26 cellular contexts compared by ENCODE assay signal in genomic region chr20:25290646-25291431, GRCh38. TPM values are rescaled to one million over a fixed set of nuclear protein-coding genes. Genes with fewer than 3 reads are reported as not detected.
DNase-seq lines count a peak whose midpoint lies in the region; ATAC-seq and TF ChIP-seq lines count a peak whose summit lies in the region.
"Had no signal": no experiment of that assay in that cellular context is flagged by ENCODE, and none has a peak within 500 bp of the region (broad histone marks: within the 10 kb centered on the region; RNA-seq: fewer than 3 reads in every experiment).

No MANE protein-coding gene starts in this region.

- peaks cover 100% of the 10 kb centered on the region for H3K36me3 Mint-ChIP-seq in dendritic cell treated with granulocyte-macrophage colony-stimulating factor and Interleukin-4, amounts not matched to agents 40 ng/mL and 50 ng/mL, for 4 days (ENCODE audit: low read depth)
- H3K36me3 Mint-ChIP-seq in mesothelial cell of epicardium, result peaks cover 17% of the 10 kb centered on the region

- in situ Hi-C loops in GM23248 (cut with MboI), result loop anchor here (10.0 kb wide), 1 partner anchor 296 kb away; the partner anchor contains the start of gene APMAP

- H3K27ac Mint-ChIP-seq in dendritic cell treated with granulocyte-macrophage colony-stimulating factor and Interleukin-4, amounts not matched to agents 40 ng/mL and 50 ng/mL, for 4 days, result peak overlapping the region; percentile 57
- no peak overlapping the region for H3K27ac Mint-ChIP-seq in mesothelial cell of epicardium
- H3K27ac Mint-ChIP-seq: activated T-helper 1 cell treated with anti-CD3 and anti-CD28 coated beads, Interleukin-12 subunit alpha, Interleukin-12 subunit beta, Interleukin-2, Interleukin-4 antibody, amounts not matched to agents 30 ng/mL and 10 ng/mL and 1 ng/mL, durations not matched to agents 14 hours and 24 hours and 36 hours; nephron had no signal

- H3K4me3 ChIP-seq in RWPE2 (ENCODE audit: severe bottlenecking) (no peak overlapping the region), left ventricle myocardium inferior (no peak overlapping the region), spleen (no peak overlapping the region), GM23248 (no peak overlapping the region)
- H3K4me3 ChIP-seq: body of pancreas, SK-N-MC had no signal

- H3F3A ChIP-seq in GM23248 (ENCODE audit: insufficient read depth), result no peaks in the 10 kb centered on the region

- H3K9me2 ChIP-seq in GM23248 (ENCODE audit: insufficient read depth), result no peaks in the 10 kb centered on the region

- H3K4me1 ChIP-seq in RWPE2 (ENCODE audit: insufficient read depth, poor library complexity, severe bottlenecking), result no peaks in the 10 kb centered on the region
- H3K4me1 ChIP-seq in left ventricle myocardium inferior, result peaks cover 75% of the 10 kb centered on the region
- peaks cover 0 to 18% (median 7%) of the 10 kb centered on the region in 6 donors for H3K4me1 ChIP-seq in spleen
- H3K4me1 ChIP-seq in GM23248 (ENCODE audit: insufficient read depth), result no peaks in the 10 kb centered on the region

- H3K9me3 ChIP-seq in RWPE2 (ENCODE audit: severe bottlenecking), result no peaks in the 10 kb centered on the region
- H3K9me3 ChIP-seq in left ventricle myocardium inferior (replicated peaks), result no peaks in the 10 kb centered on the region
- H3K9me3 ChIP-seq in spleen, result no peaks in the 10 kb centered on the region
- H3K9me3 ChIP-seq in GM23248 (ENCODE audit: low read depth), result no peaks in the 10 kb centered on the region
- H3K9me3 ChIP-seq: body of pancreas had no signal

- H3K4me2 ChIP-seq in GM23248 (ENCODE audit: unreplicated experiment), result no peak overlapping the region

- H3K9ac ChIP-seq in GM23248, result no peak overlapping the region

- H3K36me3 ChIP-seq in RWPE2 (ENCODE audit: low read depth) (peaks cover 84% of the 10 kb centered on the region), left ventricle myocardium inferior (peaks cover 70% of the 10 kb centered on the region), spleen (peaks cover 0 to 93% (median 58%) of the 10 kb centered on the region in 6 donors), GM23248 (ENCODE audit: low read depth) (no peaks in the 10 kb centered on the region; the same call in 1 of the 2 replicates)

- no peak overlapping the region for H3K4me3 Mint-ChIP-seq in dendritic cell treated with granulocyte-macrophage colony-stimulating factor and Interleukin-4, amounts not matched to agents 40 ng/mL and 50 ng/mL, for 4 days
- no peak overlapping the region for H3K4me3 Mint-ChIP-seq in mesothelial cell of epicardium
- H3K4me3 Mint-ChIP-seq: activated T-helper 1 cell treated with anti-CD3 and anti-CD28 coated beads, Interleukin-12 subunit alpha, Interleukin-12 subunit beta, Interleukin-2, Interleukin-4 antibody, amounts not matched to agents 30 ng/mL and 10 ng/mL and 1 ng/mL, durations not matched to agents 14 hours and 24 hours and 36 hours; nephron had no signal

- no peak for TF ChIP-seq POLR2A in spleen (IDR thresholded peaks at IDR 0.05)

- no peaks in the 10 kb centered on the region for H3K27me3 Mint-ChIP-seq in dendritic cell treated with granulocyte-macrophage colony-stimulating factor and Interleukin-4, amounts not matched to agents 40 ng/mL and 50 ng/mL, for 4 days
- H3K27me3 Mint-ChIP-seq in mesothelial cell of epicardium (ENCODE audit: low read depth), result no peaks in the 10 kb centered on the region

- peak; percentile 62 for DNase-seq in RWPE2 (ENCODE audit: low spot score)
- peak; percentile 14 for DNase-seq in left ventricle myocardium inferior
- peak; percentile 72 for DNase-seq in spleen
- no peak for DNase-seq in mesothelial cell of epicardium (ENCODE audit: low spot score in 2 of 2, unreplicated experiment in 2 of 2)
- DNase-seq in NCI-H2107 treated with DMSO at 0.1 percent for 48 hours (lab: John Stamatoyannopoulos, UW; ENCODE audit: unreplicated experiment), result no peak
- DNase-seq in GM23248, result no peak
- DNase-seq: activated CD4-positive, alpha-beta T cell treated with anti-CD3 and anti-CD28 coated beads, Interleukin-2, amount 50 U/mL, for 48 hours; activated CD4-positive, CD25-positive, alpha-beta regulatory T cell; activated naive CD4-positive, alpha-beta T cell treated with Interleukin-2 at 50 U/mL for 16 hours; DMS79 treated with DMSO at 0.1 percent for 48 hours; GDM1; IMR-90; midbrain; NCI-H146; NCI-H446; NCI-H82; RPMI8226; stimulated activated naive CD4-positive, alpha-beta T cell; T-helper 1 cell had no signal

- H3K79me2 ChIP-seq in GM23248 (ENCODE audit: insufficient read depth), result no peaks in the 10 kb centered on the region

- no peaks in the 10 kb centered on the region for H3K9me3 Mint-ChIP-seq in dendritic cell treated with granulocyte-macrophage colony-stimulating factor and Interleukin-4, amounts not matched to agents 40 ng/mL and 50 ng/mL, for 4 days
- H3K9me3 Mint-ChIP-seq in mesothelial cell of epicardium, result no peaks in the 10 kb centered on the region
- H3K9me3 Mint-ChIP-seq: activated T-helper 1 cell treated with anti-CD3 and anti-CD28 coated beads, Interleukin-12 subunit alpha, Interleukin-12 subunit beta, Interleukin-2, Interleukin-4 antibody, amounts not matched to agents 30 ng/mL and 10 ng/mL and 1 ng/mL, durations not matched to agents 14 hours and 24 hours and 36 hours; nephron had no signal

- TF ChIP-seq CTCF in RWPE2 (IDR thresholded peaks at IDR 0.05; ENCODE audit: poor library complexity, severe bottlenecking), result no peak
- TF ChIP-seq CTCF in left ventricle myocardium inferior (IDR thresholded peaks at IDR 0.05; ENCODE audit: borderline replicate concordance), result no peak
- no peak for TF ChIP-seq CTCF in spleen (IDR thresholded peaks at IDR 0.05 in 8 of 11, conservative IDR thresholded peaks at IDR 0.05 in 3 of 11)
- no peak for TF ChIP-seq CTCF in mesothelial cell of epicardium (IDR thresholded peaks at IDR 0.05; ENCODE audit: unreplicated experiment)

- H3K27me3 ChIP-seq in RWPE2 (ENCODE audit: insufficient read depth, poor library complexity, severe bottlenecking) (no peaks in the 10 kb centered on the region), left ventricle myocardium inferior (ENCODE audit: low read depth) (no peaks in the 10 kb centered on the region), spleen (replicated peaks in 1 of 7) (no peaks in the 10 kb centered on the region), GM23248 (replicated peaks; ENCODE audit: insufficient read depth) (no peaks in the 10 kb centered on the region)
- H3K27me3 ChIP-seq: body of pancreas had no signal

- H4K20me1 ChIP-seq in GM23248 (ENCODE audit: insufficient read depth), result no peaks in the 10 kb centered on the region

- intact Hi-C loops in dendritic cell treated with granulocyte-macrophage colony-stimulating factor and Interleukin-4, amounts not matched to agents 40 ng/mL and 50 ng/mL, for 4 days (cut with micrococcal nuclease), result loop anchor here (10.0 kb wide), 1 partner anchor 296 kb away; the partner anchor contains the start of gene APMAP
- intact Hi-C loops in left ventricle myocardium inferior (cut with micrococcal nuclease) (no loop called here), spleen (cut with DNase I; ENCODE audit: low total_unique reads) (no loop called here)

- H2AFZ ChIP-seq in GM23248, result no peak overlapping the region

- 88 to 97% (median 93%) methylated on average over 10 to 22 of the region's 22 CpGs for WGBS in spleen, 5 donors
- WGBS in GM23248 (ENCODE audit: low coverage in 1 of 2, low lambda C conversion rate in 2 of 2, missing lambda C conversion rate in 2 of 2), 2 experiments, result 88 to 90% methylated on average over 15 to 22 of the region's 22 CpGs

- H3K27ac ChIP-seq in RWPE2 (ENCODE audit: poor library complexity, severe bottlenecking) (no peak overlapping the region), left ventricle myocardium inferior (replicated peaks) (peak overlapping the region; percentile 66), spleen (no peak overlapping the region), GM23248 (no peak overlapping the region)
- H3K27ac ChIP-seq: body of pancreas, C4-2B, SK-N-MC had no signal

- H3K4me1 Mint-ChIP-seq in dendritic cell treated with granulocyte-macrophage colony-stimulating factor and Interleukin-4, amounts not matched to agents 40 ng/mL and 50 ng/mL, for 4 days (ENCODE audit: low read depth), result peaks cover 37% of the 10 kb centered on the region
- no peaks in the 10 kb centered on the region for H3K4me1 Mint-ChIP-seq in mesothelial cell of epicardium

- ATAC-seq in RWPE2 (ENCODE audit: low read depth) (no peak), HG03354 (IDR thresholded peaks at IDR 0.05; ENCODE audit: poor library complexity, severe bottlenecking, unreplicated experiment) (no peak)
- ATAC-seq: body of pancreas had no signal

RNA-seq across cellular contexts. Expression of gene PYGB, which starts 43.0 kb away (rescaled TPM):
- total RNA-seq in left ventricle myocardium inferior (218 TPM), spleen (10 to 100 TPM; 27.0 to 47.8 (median 34.4) TPM), mesothelial cell of epicardium (46.6 to 48.0 TPM (median 47.4 TPM) in 3 replicates)
- polyA plus RNA-seq in spleen (10 to 100 TPM; 10.5 to 29.4 (median 18.2) TPM), GM23248 (2016; fragmentation: Nextera tagmentation; extraction: Ambion mirVana) (74.1 and 78.3 TPM in 2 replicates)
- total RNA-seq in GM23248 (2014; rRNA removed; shearing (Covaris generic)), result 116 and 123 TPM in 2 replicates

Comparison
In these comparisons a context has a peak if more than half of its experiments do, and no peak if none do; other contexts are left out.
1. DNase-seq: peak in RWPE2 (single experiment), left ventricle myocardium inferior (single experiment) and spleen (single experiment); none in mesothelial cell of epicardium (0 of 2), NCI-H2107 treated with DMSO at 0.1 percent for 48 hours (single experiment) and GM23248 (single experiment).